Comparison of ENCODE assay signal across 26 cellular contexts in the genomic region with DNA sequence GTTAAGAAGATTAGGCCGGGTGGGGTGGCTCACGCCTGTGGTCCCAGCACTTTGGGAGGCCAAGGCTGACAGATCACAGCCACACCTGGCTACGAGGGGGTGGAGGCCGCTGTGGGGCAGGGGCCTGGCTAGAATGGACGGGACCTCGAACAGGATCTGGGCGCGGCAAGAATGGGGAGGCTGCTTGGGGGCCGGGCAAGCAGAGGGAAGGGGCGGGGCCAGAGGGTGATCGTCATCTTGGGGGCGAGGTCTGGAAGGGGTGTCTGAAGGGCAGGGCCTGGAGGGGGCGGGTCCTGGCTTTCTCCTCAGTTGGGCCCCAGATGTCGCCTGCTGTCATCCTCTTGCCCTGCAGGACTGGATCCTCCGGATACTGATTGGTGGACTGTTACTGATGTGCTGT. TPM values are rescaled to one million over a fixed set of nuclear protein-coding genes. Genes with fewer than 3 reads are reported as not detected.
DNase-seq lines count a peak whose midpoint lies in the region; ATAC-seq, FAIRE-seq and TF ChIP-seq lines count a peak whose summit lies in the region.
"Had no signal": no experiment of that assay in that cellular context is flagged by ENCODE, and none has a peak within 500 bp of the region (broad histone marks: within the 10 kb centered on the region; RNA-seq: fewer than 3 reads in every experiment).

No MANE protein-coding gene starts in this region.

- no peak overlapping the region for H3K14ac ChIP-seq in neuronal stem cell (ENCODE audit: low read length)

- H3K79me2 ChIP-seq in K562 (ENCODE audit: control insufficient read depth, insufficient read depth, low read length): no peaks in the 10 kb centered on the region

- H2AFZ ChIP-seq in K562 (ENCODE audit: low read depth, low read length): peak overlapping the region; percentile 72; the same call in 1 of the 2 replicates
- no peak overlapping the region for H2AFZ ChIP-seq in neuronal stem cell (ENCODE audit: low read length)

- no peak overlapping the region for H3K4me3 ChIP-seq in K562
- H3K4me3 ChIP-seq in neuronal stem cell (ENCODE audit: low read length in 2 of 2): no peak overlapping the region
- H3K4me3 ChIP-seq in right cardiac atrium (ENCODE audit: low read length): no peak overlapping the region
- H3K4me3 ChIP-seq: BLaER1 had no signal

- no peak overlapping the region for H3K23ac ChIP-seq in neuronal stem cell (ENCODE audit: low read depth, low read length, poor library complexity)

- peak; percentile 6 for FAIRE-seq in K562 (lab: Jason Lieb, UNC)
- no peak for FAIRE-seq in frontal cortex (lab: Jason Lieb, UNC)
- FAIRE-seq: D721Med had no signal

- no peaks in the 10 kb centered on the region for H3K9me3 ChIP-seq in K562 (replicated peaks; ENCODE audit: control insufficient read depth, insufficient read depth, low read depth, low read length)
- H3K9me3 ChIP-seq in neuronal stem cell (replicated peaks in 1 of 2; ENCODE audit: control insufficient read depth in 2 of 2, insufficient read depth in 1 of 2, low read depth in 1 of 2, low read length in 2 of 2): no peaks in the 10 kb centered on the region
- no peaks in the 10 kb centered on the region for H3K9me3 ChIP-seq in right cardiac atrium (ENCODE audit: control insufficient read depth, low read length)
- H3K9me3 ChIP-seq: BLaER1, SK-N-SH had no signal

- no peak overlapping the region for H2BK5ac ChIP-seq in neuronal stem cell (ENCODE audit: low read length)

- peak overlapping the region; percentile 19 for H3K18ac ChIP-seq in neuronal stem cell (ENCODE audit: low read length)

- H3K4me2 ChIP-seq in K562 (ENCODE audit: insufficient read depth, low read length): no peak overlapping the region
- no peak overlapping the region for H3K4me2 ChIP-seq in neuronal stem cell (ENCODE audit: insufficient read depth, low read length, poor library complexity, severe bottlenecking)
- H3K4me2 ChIP-seq: BLaER1, SK-N-SH had no signal

- no peak overlapping the region for H3K9ac ChIP-seq in K562 (ENCODE audit: insufficient read depth in 1 of 2, low read depth in 2 of 2, low read length in 2 of 2)
- H3K9ac ChIP-seq in neuronal stem cell (ENCODE audit: low read depth, low read length, poor library complexity): no peak overlapping the region
- H3K9ac ChIP-seq: BLaER1, SK-N-SH had no signal

- H3K27ac ChIP-seq in K562 (ENCODE audit: extremely low read depth, low read depth, low read length) (no peak overlapping the region), neuronal stem cell (replicated peaks; ENCODE audit: low read length) (no peak overlapping the region), right cardiac atrium (ENCODE audit: low read length) (no peak overlapping the region)
- H3K27ac ChIP-seq: BLaER1, HL-60 had no signal

- H3K79me1 ChIP-seq in neuronal stem cell (ENCODE audit: low read depth, low read length): no peaks in the 10 kb centered on the region

- no peak for TF ChIP-seq RAD21 in K562 (CRISPR knock-in tag; conservative IDR thresholded peaks at IDR 0.05 in 1 of 2, IDR thresholded peaks at IDR 0.05 in 1 of 2)

- H3K27ac Mint-ChIP-seq in stimulated activated naive CD8-positive, alpha-beta T cell treated with anti-CD3 and anti-CD28 coated beads, Interleukin-15, amount 100 ng/mL, for 72 hours: no peak overlapping the region
- H3K27ac Mint-ChIP-seq in activated naive CD4-positive, alpha-beta T cell treated with anti-CD3 and anti-CD28 coated beads for 36 hours: no peak overlapping the region
- H3K27ac Mint-ChIP-seq: CD4-positive, CD25-positive, alpha-beta regulatory T cell; IgD-negative memory B cell had no signal

- peaks cover 25% of the 10 kb centered on the region for H3K27me3 Mint-ChIP-seq in stimulated activated naive CD8-positive, alpha-beta T cell treated with anti-CD3 and anti-CD28 coated beads, Interleukin-15, amount 100 ng/mL, for 72 hours
- H3K27me3 Mint-ChIP-seq in activated naive CD4-positive, alpha-beta T cell treated with anti-CD3 and anti-CD28 coated beads for 36 hours (ENCODE audit: low read depth): peaks cover 20% of the 10 kb centered on the region
- H3K27me3 Mint-ChIP-seq: IgD-negative memory B cell had no signal

- peak; percentile 5 for DNase-seq in stimulated activated naive CD8-positive, alpha-beta T cell treated with anti-CD3 and anti-CD28 coated beads, Interleukin-15, Interleukin-2, amounts not matched to agents 100 U/mL and 50 U/mL, for 24 hours
- DNase-seq in stimulated activated naive CD8-positive, alpha-beta T cell treated with anti-CD3 and anti-CD28 coated beads, Interleukin-15, amount 100 ng/mL, for 72 hours: no peak
- DNase-seq in K562 (ENCODE audit: extremely low read depth in 1 of 4, low spot score in 3 of 4) (peak; percentile 69 to 81 (median 75)), neuronal stem cell (ENCODE audit: low spot score) (no peak), right cardiac atrium (no peak), frontal cortex (ENCODE audit: low spot score in 2 of 2) (no peak)
- DNase-seq in stimulated activated CD4-positive, alpha-beta T cell treated with anti-CD3 and anti-CD28 coated beads, Interleukin-4, amount 100 ng/mL, for 1 hour: no peak
- no peak for DNase-seq in activated naive CD4-positive, alpha-beta T cell treated with anti-CD3 and anti-CD28 coated beads for 36 hours
- DNase-seq: 8988T; ACHN; CD4-positive, CD25-positive, alpha-beta regulatory T cell; GOT3; NCI-H1092 treated with DMSO at 0.1 percent for 48 hours; NCI-H1436; NCI-H187 treated with DMSO at 0.1 percent for 48 hours; NCI-H2171 treated with DMSO at 0.1 percent for 48 hours; NCI-H524; NCI-H774; NK-92 treated with Interleukin-12 subunit alpha and Interleukin-12 subunit beta, amount 100 ng/mL, for 24 hours; PC-3; SK-N-SH had no signal

- H2BK12ac ChIP-seq in neuronal stem cell (ENCODE audit: low read length): no peak overlapping the region

- H2AK5ac ChIP-seq in neuronal stem cell (ENCODE audit: low read depth, low read length): peak overlapping the region; percentile 92

- peak overlapping the region; percentile 37 for H3K4ac ChIP-seq in neuronal stem cell (ENCODE audit: low read length)

- in situ Hi-C loops in K562 (cut with MboI): no loop called here

- H3K36me3 Mint-ChIP-seq in activated naive CD4-positive, alpha-beta T cell treated with anti-CD3 and anti-CD28 coated beads for 36 hours (ENCODE audit: low read depth): no peaks in the 10 kb centered on the region
- H3K36me3 Mint-ChIP-seq: CD4-positive, CD25-positive, alpha-beta regulatory T cell had no signal

- no peak overlapping the region for H4K8ac ChIP-seq in neuronal stem cell (ENCODE audit: low read depth, low read length)

- H3K4me3 Mint-ChIP-seq in stimulated activated naive CD8-positive, alpha-beta T cell treated with anti-CD3 and anti-CD28 coated beads, Interleukin-15, amount 100 ng/mL, for 72 hours: no peak overlapping the region
- H3K4me3 Mint-ChIP-seq in activated naive CD4-positive, alpha-beta T cell treated with anti-CD3 and anti-CD28 coated beads for 36 hours: no peak overlapping the region
- H3K4me3 Mint-ChIP-seq: CD4-positive, CD25-positive, alpha-beta regulatory T cell had no signal

- H3K36me3 ChIP-seq in K562 (ENCODE audit: control insufficient read depth, insufficient read depth, low read length): no peaks in the 10 kb centered on the region
- H3K36me3 ChIP-seq in neuronal stem cell (replicated peaks in 1 of 2; ENCODE audit: control insufficient read depth in 2 of 2, insufficient read depth in 2 of 2, low read length in 2 of 2): no peaks in the 10 kb centered on the region
- H3K36me3 ChIP-seq: BLaER1 had no signal

- WGBS in K562 (ENCODE audit: insufficient coverage, low coverage, missing lambda C conversion rate): under 1% methylated on average over 14 of the region's 15 CpGs
- no CpG with 5 or more reads among the region's 15 CpGs for WGBS in neuronal stem cell (ENCODE audit: extremely low coverage in 2 of 2, insufficient read length in 2 of 2, insufficient replicate concordance in 1 of 2), 2 donors
- 92% methylated on average over 15 of the region's 15 CpGs for WGBS in right cardiac atrium

- no peaks in the 10 kb centered on the region for H3K4me1 Mint-ChIP-seq in stimulated activated naive CD8-positive, alpha-beta T cell treated with anti-CD3 and anti-CD28 coated beads, Interleukin-15, amount 100 ng/mL, for 72 hours
- H3K4me1 Mint-ChIP-seq in activated naive CD4-positive, alpha-beta T cell treated with anti-CD3 and anti-CD28 coated beads for 36 hours (ENCODE audit: low read depth): no peaks in the 10 kb centered on the region
- H3K4me1 Mint-ChIP-seq: CD4-positive, CD25-positive, alpha-beta regulatory T cell; IgD-negative memory B cell had no signal

- TF ChIP-seq POLR2A in K562 (conservative IDR thresholded peaks at IDR 0.05): no peak

- H2BK120ac ChIP-seq in neuronal stem cell (ENCODE audit: low read depth, low read length): no peak overlapping the region

- CTCF ChIA-PET in K562 (lab: Yijun Ruan, JAX; ENCODE audit: low intra/inter-chr PET ratio): no interaction called here
- CTCF ChIA-PET in activated naive CD4-positive, alpha-beta T cell treated with anti-CD3 and anti-CD28 coated beads for 36 hours (lab: Charles Lee): no interaction called here

- H4K20me1 ChIP-seq in K562 (replicated peaks; ENCODE audit: control insufficient read depth, insufficient read depth, low read length): no peaks in the 10 kb centered on the region
- H4K20me1 ChIP-seq: BLaER1 had no signal

- no peak overlapping the region for H4K91ac ChIP-seq in neuronal stem cell (ENCODE audit: low read depth, low read length, poor library complexity)

- no peak overlapping the region for H2BK15ac ChIP-seq in neuronal stem cell (ENCODE audit: low read length)

- TF ChIP-seq EP300 in K562 (IDR thresholded peaks at IDR 0.05; ENCODE audit: low read length): no peak

- POLR2A ChIA-PET in K562 (lab: Yijun Ruan, JAX): no interaction called here

- BruUV-seq in K562 (replicated peaks; lab: Mats Ljungman, UMichigan): no TSS peak

- no peak for ATAC-seq in stimulated activated naive CD8-positive, alpha-beta T cell treated with anti-CD3 and anti-CD28 coated beads, Interleukin-15, Interleukin-2, amounts not matched to agents 100 U/mL and 50 U/mL, for 24 hours
- ATAC-seq in stimulated activated naive CD8-positive, alpha-beta T cell treated with anti-CD3 and anti-CD28 coated beads, Interleukin-15, amount 100 ng/mL, for 72 hours: no peak
- ATAC-seq in K562 (peak; percentile 100), right cardiac atrium (no peak)
- ATAC-seq: HCT116, PC-3 had no signal

- no peak for TF ChIP-seq CTCF in K562 (IDR thresholded peaks at IDR 0.05 in 2 of 3, conservative IDR thresholded peaks at IDR 0.05 in 1 of 3; ENCODE audit: insufficient read depth in 2 of 3, low read depth in 1 of 3, low read length in 3 of 3)

- intact Hi-C loops in K562 (cut with micrococcal nuclease) (no loop called here), right cardiac atrium (cut with DNase I) (no loop called here)
- intact Hi-C loops in activated naive CD4-positive, alpha-beta T cell treated with anti-CD3 and anti-CD28 coated beads for 36 hours (cut with micrococcal nuclease): no loop called here

- no peaks in the 10 kb centered on the region for H3K9me1 ChIP-seq in K562 (ENCODE audit: control insufficient read depth, insufficient read depth, low read length)

- H3K4me1 ChIP-seq in K562 (replicated peaks in 1 of 2; ENCODE audit: control insufficient read depth in 2 of 2, insufficient read depth in 2 of 2, low read length in 2 of 2): peaks cover 0 to 4% of the 10 kb centered on the region in 2 experiments; a peak in 2 of 5 replicates
- no peaks in the 10 kb centered on the region for H3K4me1 ChIP-seq in neuronal stem cell (ENCODE audit: control insufficient read depth in 2 of 2, insufficient read depth in 1 of 2, low read depth in 1 of 2, low read length in 2 of 2)
- H3K4me1 ChIP-seq in right cardiac atrium (ENCODE audit: control insufficient read depth, insufficient read depth, low read length): no peaks in the 10 kb centered on the region
- H3K4me1 ChIP-seq: BLaER1 had no signal

- H3K9me3 Mint-ChIP-seq in stimulated activated naive CD8-positive, alpha-beta T cell treated with anti-CD3 and anti-CD28 coated beads, Interleukin-15, amount 100 ng/mL, for 72 hours: peaks cover 4 to 11% of the 10 kb centered on the region in 2 donors
- H3K9me3 Mint-ChIP-seq in activated naive CD4-positive, alpha-beta T cell treated with anti-CD3 and anti-CD28 coated beads for 36 hours: peaks cover 4% of the 10 kb centered on the region

- H3K27me3 ChIP-seq in K562 (ENCODE audit: control insufficient read depth in 2 of 2, insufficient read depth in 2 of 2, low read length in 2 of 2) (no peaks in the 10 kb centered on the region), neuronal stem cell (ENCODE audit: control insufficient read depth in 3 of 3, insufficient read depth in 3 of 3, low read depth in 1 of 3, low read length in 3 of 3) (no peaks in the 10 kb centered on the region), right cardiac atrium (ENCODE audit: control insufficient read depth, insufficient read depth) (no peaks in the 10 kb centered on the region)
- H3K27me3 ChIP-seq: BLaER1 had no signal

RNA-seq across cellular contexts. Expression of gene ENPEP, which starts 57.3 kb away (rescaled TPM):
- total RNA-seq in K562 (2011; cell fraction: chromatin; rRNA removed; ENCODE audit: low replicate concordance): not detected in 2 replicates
- not detected in 2 replicates for total RNA-seq in K562 (2011; cell fraction: nucleolus; rRNA removed)
- not detected in 2 replicates for total RNA-seq in K562 (2011; cell fraction: nucleoplasm; rRNA removed)
- total RNA-seq in K562 (2014; rRNA removed): not detected in 2 replicates
- not detected in 2 replicates for total RNA-seq in K562 (2014; rRNA removed; fragmentation: Illumina TruSeq; extraction: Trizol)
- 0.04 TPM in 1 of 2 replicates, not detected in the other for total RNA-seq in K562 (2015; rRNA removed; fragmentation: Illumina TruSeq; extraction: Trizol)
- not detected in 2 replicates for total RNA-seq in K562 (2021)
- 0.01 TPM in 1 of 2 replicates, not detected in the other for polyA plus RNA-seq in K562 (2011; rRNA removed)
- polyA plus RNA-seq in K562 (2011; cell fraction: cytosol; rRNA removed): not detected in 2 replicates
- not detected in 2 replicates for polyA plus RNA-seq in K562 (2011; cell fraction: nucleus; rRNA removed)
- 0.05 and 0.14 TPM in 2 replicates for polyA plus RNA-seq in K562 (2012)
- not detected in 2 replicates for polyA plus RNA-seq in K562 (2014; fragmentation: Illumina TruSeq; extraction: Trizol)
- polyA plus RNA-seq in K562 (2014; fragmentation: Nextera tagmentation; extraction: Ambion mirVana): not detected
- polyA plus RNA-seq in K562 (2014; rRNA removed): 0.01 TPM in 1 of 2 replicates, not detected in the other
- 0.12 TPM in 1 of 2 replicates, not detected in the other for polyA minus RNA-seq in K562 (2011; rRNA and poly(A)+ RNA removed)
- not detected in 2 replicates for polyA minus RNA-seq in K562 (2011; cell fraction: cytosol; rRNA and poly(A)+ RNA removed)
- not detected in 2 replicates for polyA minus RNA-seq in K562 (2011; cell fraction: nucleus; rRNA and poly(A)+ RNA removed)
- 0.95 TPM for polyA plus RNA-seq in neuronal stem cell (2013, experiment 1 of 2)
- 0.87 TPM for polyA plus RNA-seq in neuronal stem cell (2013, experiment 2 of 2)
- total RNA-seq in right cardiac atrium: 1 to 10 TPM; 2.5 to 6.8 (median 3.3) TPM
- polyA plus RNA-seq in right cardiac atrium: 2.6 TPM
- total RNA-seq in activated naive CD4-positive, alpha-beta T cell treated with anti-CD3 and anti-CD28 coated beads for 36 hours: not detected
- total RNA-seq in frontal cortex: 2.0 TPM
- total RNA-seq: PC-3 had no signal
- polyA plus RNA-seq: IgD-negative memory B cell had no signal

Comparison
In these comparisons a context has a peak if more than half of its experiments do, and no peak if none do; other contexts are left out.
1. DNase-seq: peak in stimulated activated naive CD8-positive, alpha-beta T cell treated with anti-CD3 and anti-CD28 coated beads, Interleukin-15, Interleukin-2, amounts not matched to agents 100 U/mL and 50 U/mL, for 24 hours (single experiment) and K562 (4 of 4); none in stimulated activated naive CD8-positive, alpha-beta T cell treated with anti-CD3 and anti-CD28 coated beads, Interleukin-15, amount 100 ng/mL, for 72 hours (0 of 2), neuronal stem cell (single experiment), right cardiac atrium (0 of 3), stimulated activated CD4-positive, alpha-beta T cell treated with anti-CD3 and anti-CD28 coated beads, Interleukin-4, amount 100 ng/mL, for 1 hour (single experiment), activated naive CD4-positive, alpha-beta T cell treated with anti-CD3 and anti-CD28 coated beads for 36 hours (single experiment) and frontal cortex (0 of 2).